In genomic region chr19:14495678-14496028, GRCh38 we compare ENCODE assay signal across 1 cellular context.
TF ChIP-seq lines count a peak whose summit lies in the region.

No MANE protein-coding gene starts in this region.

TF ChIP-seq in A549, 52 proteins besides CTCF, POLR2A, EP300 and RAD21 (continued from another document):
- no peak for TF ChIP-seq USF2 (IDR thresholded peaks at IDR 0.05)
- no peak for TF ChIP-seq ZSCAN20 (CRISPR knock-in tag; IDR thresholded peaks at IDR 0.05)
TF ChIP-seq in A549: peak in this region for 1.
